In the genomic region with DNA sequence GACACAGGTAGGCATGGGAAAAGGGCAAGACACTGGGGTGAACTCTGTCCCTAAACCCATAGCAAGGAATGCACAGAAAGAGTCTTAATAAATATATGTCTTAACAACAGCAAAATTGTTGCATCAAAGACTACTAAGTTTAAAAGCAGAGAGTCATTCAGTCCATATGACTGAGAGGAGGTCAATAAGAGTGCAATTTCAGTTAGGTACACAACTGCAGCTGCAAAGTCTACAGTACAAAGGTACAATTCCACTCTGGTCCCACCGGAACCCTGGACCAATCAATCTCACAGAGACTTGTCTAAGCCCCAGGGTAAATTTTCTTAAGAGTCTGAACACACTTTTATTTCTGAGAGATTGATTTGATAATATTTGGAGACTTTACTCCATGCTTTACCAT, we compare ENCODE assay signal across 1 cellular context.
TF ChIP-seq lines count a peak whose summit lies in the region.

No MANE protein-coding gene starts in this region.

TF ChIP-seq in HepG2, 621 proteins besides CTCF, POLR2A, EP300 and RAD21 (continued from another document and continues in another):
- TF ChIP-seq, protein P1, sequence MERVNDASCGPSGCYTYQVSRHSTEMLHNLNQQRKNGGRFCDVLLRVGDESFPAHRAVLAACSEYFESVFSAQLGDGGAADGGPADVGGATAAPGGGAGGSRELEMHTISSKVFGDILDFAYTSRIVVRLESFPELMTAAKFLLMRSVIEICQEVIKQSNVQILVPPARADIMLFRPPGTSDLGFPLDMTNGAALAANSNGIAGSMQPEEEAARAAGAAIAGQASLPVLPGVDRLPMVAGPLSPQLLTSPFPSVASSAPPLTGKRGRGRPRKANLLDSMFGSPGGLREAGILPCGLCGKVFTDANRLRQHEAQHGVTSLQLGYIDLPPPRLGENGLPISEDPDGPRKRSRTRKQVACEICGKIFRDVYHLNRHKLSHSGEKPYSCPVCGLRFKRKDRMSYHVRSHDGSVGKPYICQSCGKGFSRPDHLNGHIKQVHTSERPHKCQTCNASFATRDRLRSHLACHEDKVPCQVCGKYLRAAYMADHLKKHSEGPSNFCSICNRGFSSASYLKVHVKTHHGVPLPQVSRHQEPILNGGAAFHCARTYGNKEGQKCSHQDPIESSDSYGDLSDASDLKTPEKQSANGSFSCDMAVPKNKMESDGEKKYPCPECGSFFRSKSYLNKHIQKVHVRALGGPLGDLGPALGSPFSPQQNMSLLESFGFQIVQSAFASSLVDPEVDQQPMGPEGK (CRISPR knock-in tag; IDR thresholded peaks at IDR 0.05), result peak; percentile 54; the same call in 1 of the 2 replicates
- TF ChIP-seq NFIC (IDR thresholded peaks at IDR 0.05; ENCODE audit: low read length) (peak; percentile 85), ZBTB20 (CRISPR knock-in tag; IDR thresholded peaks at IDR 0.05; ENCODE audit: borderline replicate concordance, low read depth) (peak; percentile 77; the same call in 1 of the 2 replicates), HDAC2 (CRISPR knock-in tag; IDR thresholded peaks at IDR 0.05) (peak; percentile 96), ATRX (CRISPR knock-in tag; IDR thresholded peaks at IDR 0.05; ENCODE audit: borderline replicate concordance) (no peak), KLF15 (CRISPR knock-in tag; IDR thresholded peaks at IDR 0.05; ENCODE audit: borderline replicate concordance) (no peak), ZNF33B (CRISPR knock-in tag; IDR thresholded peaks at IDR 0.05) (no peak), SIN3B (IDR thresholded peaks at IDR 0.05; ENCODE audit: low read length) (no peak), ZNF670 (CRISPR knock-in tag; IDR thresholded peaks at IDR 0.05; ENCODE audit: borderline replicate concordance) (peak; percentile 58; the same call in 1 of the 2 replicates), FOXO1 (CRISPR knock-in tag; IDR thresholded peaks at IDR 0.05) (peak; percentile 90), ZNF251 (CRISPR knock-in tag; IDR thresholded peaks at IDR 0.05) (no peak), ZNF660 (CRISPR knock-in tag; IDR thresholded peaks at IDR 0.05; ENCODE audit: borderline replicate concordance, low read depth) (no peak), ZNF232 (CRISPR knock-in tag; IDR thresholded peaks at IDR 0.05; ENCODE audit: borderline replicate concordance) (no peak), TCF7 (IDR thresholded peaks at IDR 0.05; ENCODE audit: low read depth) (peak; percentile 73), IKZF4 (CRISPR knock-in tag; IDR thresholded peaks at IDR 0.05; ENCODE audit: borderline replicate concordance, low read depth, not compliant biosample characterization) (no peak), NFATC3 (CRISPR knock-in tag; IDR thresholded peaks at IDR 0.05) (no peak), ZC3H13 (CRISPR knock-in tag; IDR thresholded peaks at IDR 0.05) (no peak), HOXA7 (CRISPR knock-in tag; IDR thresholded peaks at IDR 0.05) (no peak), BRD4 (CRISPR knock-in tag; IDR thresholded peaks at IDR 0.05) (no peak), SATB2 (CRISPR knock-in tag; IDR thresholded peaks at IDR 0.05) (no peak), KLF11 (CRISPR knock-in tag; IDR thresholded peaks at IDR 0.05) (no peak), ZNF878 (CRISPR knock-in tag; IDR thresholded peaks at IDR 0.05) (no peak; the same call in 1 of the 2 replicates), AKAP8 (CRISPR knock-in tag; IDR thresholded peaks at IDR 0.05) (no peak), JUND (CRISPR knock-in tag; IDR thresholded peaks at IDR 0.05) (no peak), SNRNP70 (IDR thresholded peaks at IDR 0.05; ENCODE audit: low read depth, low read length) (no peak), ZNF883 (CRISPR knock-in tag; IDR thresholded peaks at IDR 0.05; ENCODE audit: not compliant biosample characterization) (no peak), ZNF720 (CRISPR knock-in tag; IDR thresholded peaks at IDR 0.05) (no peak), ELF3 (CRISPR knock-in tag; IDR thresholded peaks at IDR 0.05) (peak; percentile 87), ZNF7 (CRISPR knock-in tag; IDR thresholded peaks at IDR 0.05) (no peak), NR1H2 (CRISPR knock-in tag; IDR thresholded peaks at IDR 0.05; ENCODE audit: borderline replicate concordance, low read depth) (no peak), SAFB2 (CRISPR knock-in tag; IDR thresholded peaks at IDR 0.05; ENCODE audit: borderline replicate concordance, low read depth) (no peak), KMT2A (CRISPR knock-in tag; IDR thresholded peaks at IDR 0.05) (no peak), MAFG (CRISPR knock-in tag; IDR thresholded peaks at IDR 0.05) (no peak), ZNF629 (CRISPR knock-in tag; conservative IDR thresholded peaks at IDR 0.05) (no peak), ZNF530 (CRISPR knock-in tag; IDR thresholded peaks at IDR 0.05; ENCODE audit: low read depth) (no peak), NR3C1 (CRISPR knock-in tag; IDR thresholded peaks at IDR 0.05) (no peak)
- TF ChIP-seq, protein P2, sequence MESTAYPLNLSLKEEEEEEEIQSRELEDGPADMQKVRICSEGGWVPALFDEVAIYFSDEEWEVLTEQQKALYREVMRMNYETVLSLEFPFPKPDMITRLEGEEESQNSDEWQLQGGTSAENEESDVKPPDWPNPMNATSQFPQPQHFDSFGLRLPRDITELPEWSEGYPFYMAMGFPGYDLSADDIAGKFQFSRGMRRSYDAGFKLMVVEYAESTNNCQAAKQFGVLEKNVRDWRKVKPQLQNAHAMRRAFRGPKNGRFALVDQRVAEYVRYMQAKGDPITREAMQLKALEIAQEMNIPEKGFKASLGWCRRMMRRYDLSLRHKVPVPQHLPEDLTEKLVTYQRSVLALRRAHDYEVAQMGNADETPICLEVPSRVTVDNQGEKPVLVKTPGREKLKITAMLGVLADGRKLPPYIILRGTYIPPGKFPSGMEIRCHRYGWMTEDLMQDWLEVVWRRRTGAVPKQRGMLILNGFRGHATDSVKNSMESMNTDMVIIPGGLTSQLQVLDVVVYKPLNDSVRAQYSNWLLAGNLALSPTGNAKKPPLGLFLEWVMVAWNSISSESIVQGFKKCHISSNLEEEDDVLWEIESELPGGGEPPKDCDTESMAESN (CRISPR knock-in tag; conservative IDR thresholded peaks at IDR 0.05), result no peak
- TF ChIP-seq, protein P3, sequence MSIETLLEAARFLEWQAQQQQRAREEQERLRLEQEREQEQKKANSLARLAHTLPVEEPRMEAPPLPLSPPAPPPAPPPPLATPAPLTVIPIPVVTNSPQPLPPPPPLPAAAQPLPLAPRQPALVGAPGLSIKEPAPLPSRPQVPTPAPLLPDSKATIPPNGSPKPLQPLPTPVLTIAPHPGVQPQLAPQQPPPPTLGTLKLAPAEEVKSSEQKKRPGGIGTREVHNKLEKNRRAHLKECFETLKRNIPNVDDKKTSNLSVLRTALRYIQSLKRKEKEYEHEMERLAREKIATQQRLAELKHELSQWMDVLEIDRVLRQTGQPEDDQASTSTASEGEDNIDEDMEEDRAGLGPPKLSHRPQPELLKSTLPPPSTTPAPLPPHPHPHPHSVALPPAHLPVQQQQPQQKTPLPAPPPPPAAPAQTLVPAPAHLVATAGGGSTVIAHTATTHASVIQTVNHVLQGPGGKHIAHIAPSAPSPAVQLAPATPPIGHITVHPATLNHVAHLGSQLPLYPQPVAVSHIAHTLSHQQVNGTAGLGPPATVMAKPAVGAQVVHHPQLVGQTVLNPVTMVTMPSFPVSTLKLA (IDR thresholded peaks at IDR 0.05), result no peak
- TF ChIP-seq, protein P4, sequence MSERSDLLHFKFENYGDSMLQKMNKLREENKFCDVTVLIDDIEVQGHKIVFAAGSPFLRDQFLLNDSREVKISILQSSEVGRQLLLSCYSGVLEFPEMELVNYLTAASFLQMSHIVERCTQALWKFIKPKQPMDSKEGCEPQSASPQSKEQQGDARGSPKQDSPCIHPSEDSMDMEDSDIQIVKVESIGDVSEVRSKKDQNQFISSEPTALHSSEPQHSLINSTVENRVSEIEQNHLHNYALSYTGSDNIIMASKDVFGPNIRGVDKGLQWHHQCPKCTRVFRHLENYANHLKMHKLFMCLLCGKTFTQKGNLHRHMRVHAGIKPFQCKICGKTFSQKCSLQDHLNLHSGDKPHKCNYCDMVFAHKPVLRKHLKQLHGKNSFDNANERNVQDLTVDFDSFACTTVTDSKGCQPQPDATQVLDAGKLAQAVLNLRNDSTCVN (CRISPR knock-in tag; IDR thresholded peaks at IDR 0.05; ENCODE audit: borderline replicate concordance), result no peak
- TF ChIP-seq, protein P5, sequence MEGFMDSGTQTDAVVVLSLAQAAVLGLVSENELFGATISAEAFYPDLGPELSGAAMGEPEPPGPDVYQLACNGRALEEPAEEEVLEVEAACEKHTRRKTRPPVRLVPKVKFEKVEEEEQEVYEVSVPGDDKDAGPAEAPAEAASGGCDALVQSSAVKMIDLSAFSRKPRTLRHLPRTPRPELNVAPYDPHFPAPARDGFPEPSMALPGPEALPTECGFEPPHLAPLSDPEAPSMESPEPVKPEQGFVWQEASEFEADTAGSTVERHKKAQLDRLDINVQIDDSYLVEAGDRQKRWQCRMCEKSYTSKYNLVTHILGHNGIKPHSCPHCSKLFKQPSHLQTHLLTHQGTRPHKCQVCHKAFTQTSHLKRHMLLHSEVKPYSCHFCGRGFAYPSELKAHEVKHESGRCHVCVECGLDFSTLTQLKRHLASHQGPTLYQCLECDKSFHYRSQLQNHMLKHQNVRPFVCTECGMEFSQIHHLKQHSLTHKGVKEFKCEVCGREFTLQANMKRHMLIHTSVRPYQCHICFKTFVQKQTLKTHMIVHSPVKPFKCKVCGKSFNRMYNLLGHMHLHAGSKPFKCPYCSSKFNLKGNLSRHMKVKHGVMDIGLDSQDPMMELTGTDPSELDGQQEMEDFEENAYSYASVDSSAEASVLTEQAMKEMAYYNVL (CRISPR knock-in tag; IDR thresholded peaks at IDR 0.05; ENCODE audit: borderline replicate concordance), result peak; percentile 52; the same call in 1 of the 2 replicates
- TF ChIP-seq, protein P6, sequence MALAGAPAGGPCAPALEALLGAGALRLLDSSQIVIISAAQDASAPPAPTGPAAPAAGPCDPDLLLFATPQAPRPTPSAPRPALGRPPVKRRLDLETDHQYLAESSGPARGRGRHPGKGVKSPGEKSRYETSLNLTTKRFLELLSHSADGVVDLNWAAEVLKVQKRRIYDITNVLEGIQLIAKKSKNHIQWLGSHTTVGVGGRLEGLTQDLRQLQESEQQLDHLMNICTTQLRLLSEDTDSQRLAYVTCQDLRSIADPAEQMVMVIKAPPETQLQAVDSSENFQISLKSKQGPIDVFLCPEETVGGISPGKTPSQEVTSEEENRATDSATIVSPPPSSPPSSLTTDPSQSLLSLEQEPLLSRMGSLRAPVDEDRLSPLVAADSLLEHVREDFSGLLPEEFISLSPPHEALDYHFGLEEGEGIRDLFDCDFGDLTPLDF (CRISPR knock-in tag; IDR thresholded peaks at IDR 0.05), result no peak
- TF ChIP-seq, protein P7, sequence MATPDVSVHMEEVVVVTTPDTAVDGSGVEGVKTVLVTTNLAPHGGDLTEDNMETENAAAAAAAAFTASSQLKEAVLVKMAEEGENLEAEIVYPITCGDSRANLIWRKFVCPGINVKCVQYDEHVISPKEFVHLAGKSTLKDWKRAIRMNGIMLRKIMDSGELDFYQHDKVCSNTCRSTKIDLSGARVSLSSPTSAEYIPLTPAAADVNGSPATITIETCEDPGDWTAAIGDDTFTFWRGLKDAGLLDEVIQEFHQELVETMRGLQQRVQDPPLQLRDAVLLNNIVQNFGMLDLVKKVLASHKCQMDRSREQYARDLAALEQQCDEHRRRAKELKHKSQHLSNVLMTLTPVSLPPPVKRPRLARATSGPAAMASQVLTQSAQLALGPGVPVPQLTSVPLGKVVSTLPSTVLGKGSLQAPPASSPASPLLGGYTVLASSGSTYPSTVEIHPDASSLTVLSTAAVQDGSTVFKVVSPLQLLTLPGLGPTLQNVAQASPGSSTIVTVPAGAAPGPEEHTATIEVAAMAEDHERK (CRISPR knock-in tag; IDR thresholded peaks at IDR 0.05; ENCODE audit: low read depth), result no peak
- TF ChIP-seq, protein P8, sequence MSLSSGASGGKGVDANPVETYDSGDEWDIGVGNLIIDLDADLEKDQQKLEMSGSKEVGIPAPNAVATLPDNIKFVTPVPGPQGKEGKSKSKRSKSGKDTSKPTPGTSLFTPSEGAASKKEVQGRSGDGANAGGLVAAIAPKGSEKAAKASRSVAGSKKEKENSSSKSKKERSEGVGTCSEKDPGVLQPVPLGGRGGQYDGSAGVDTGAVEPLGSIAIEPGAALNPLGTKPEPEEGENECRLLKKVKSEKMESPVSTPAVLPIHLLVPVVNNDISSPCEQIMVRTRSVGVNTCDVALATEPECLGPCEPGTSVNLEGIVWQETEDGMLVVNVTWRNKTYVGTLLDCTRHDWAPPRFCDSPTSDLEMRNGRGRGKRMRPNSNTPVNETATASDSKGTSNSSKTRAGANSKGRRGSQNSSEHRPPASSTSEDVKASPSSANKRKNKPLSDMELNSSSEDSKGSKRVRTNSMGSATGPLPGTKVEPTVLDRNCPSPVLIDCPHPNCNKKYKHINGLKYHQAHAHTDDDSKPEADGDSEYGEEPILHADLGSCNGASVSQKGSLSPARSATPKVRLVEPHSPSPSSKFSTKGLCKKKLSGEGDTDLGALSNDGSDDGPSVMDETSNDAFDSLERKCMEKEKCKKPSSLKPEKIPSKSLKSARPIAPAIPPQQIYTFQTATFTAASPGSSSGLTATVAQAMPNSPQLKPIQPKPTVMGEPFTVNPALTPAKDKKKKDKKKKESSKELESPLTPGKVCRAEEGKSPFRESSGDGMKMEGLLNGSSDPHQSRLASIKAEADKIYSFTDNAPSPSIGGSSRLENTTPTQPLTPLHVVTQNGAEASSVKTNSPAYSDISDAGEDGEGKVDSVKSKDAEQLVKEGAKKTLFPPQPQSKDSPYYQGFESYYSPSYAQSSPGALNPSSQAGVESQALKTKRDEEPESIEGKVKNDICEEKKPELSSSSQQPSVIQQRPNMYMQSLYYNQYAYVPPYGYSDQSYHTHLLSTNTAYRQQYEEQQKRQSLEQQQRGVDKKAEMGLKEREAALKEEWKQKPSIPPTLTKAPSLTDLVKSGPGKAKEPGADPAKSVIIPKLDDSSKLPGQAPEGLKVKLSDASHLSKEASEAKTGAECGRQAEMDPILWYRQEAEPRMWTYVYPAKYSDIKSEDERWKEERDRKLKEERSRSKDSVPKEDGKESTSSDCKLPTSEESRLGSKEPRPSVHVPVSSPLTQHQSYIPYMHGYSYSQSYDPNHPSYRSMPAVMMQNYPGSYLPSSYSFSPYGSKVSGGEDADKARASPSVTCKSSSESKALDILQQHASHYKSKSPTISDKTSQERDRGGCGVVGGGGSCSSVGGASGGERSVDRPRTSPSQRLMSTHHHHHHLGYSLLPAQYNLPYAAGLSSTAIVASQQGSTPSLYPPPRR (CRISPR knock-in tag; IDR thresholded peaks at IDR 0.05; ENCODE audit: borderline replicate concordance), result peak; percentile 85
- TF ChIP-seq, protein P9, sequence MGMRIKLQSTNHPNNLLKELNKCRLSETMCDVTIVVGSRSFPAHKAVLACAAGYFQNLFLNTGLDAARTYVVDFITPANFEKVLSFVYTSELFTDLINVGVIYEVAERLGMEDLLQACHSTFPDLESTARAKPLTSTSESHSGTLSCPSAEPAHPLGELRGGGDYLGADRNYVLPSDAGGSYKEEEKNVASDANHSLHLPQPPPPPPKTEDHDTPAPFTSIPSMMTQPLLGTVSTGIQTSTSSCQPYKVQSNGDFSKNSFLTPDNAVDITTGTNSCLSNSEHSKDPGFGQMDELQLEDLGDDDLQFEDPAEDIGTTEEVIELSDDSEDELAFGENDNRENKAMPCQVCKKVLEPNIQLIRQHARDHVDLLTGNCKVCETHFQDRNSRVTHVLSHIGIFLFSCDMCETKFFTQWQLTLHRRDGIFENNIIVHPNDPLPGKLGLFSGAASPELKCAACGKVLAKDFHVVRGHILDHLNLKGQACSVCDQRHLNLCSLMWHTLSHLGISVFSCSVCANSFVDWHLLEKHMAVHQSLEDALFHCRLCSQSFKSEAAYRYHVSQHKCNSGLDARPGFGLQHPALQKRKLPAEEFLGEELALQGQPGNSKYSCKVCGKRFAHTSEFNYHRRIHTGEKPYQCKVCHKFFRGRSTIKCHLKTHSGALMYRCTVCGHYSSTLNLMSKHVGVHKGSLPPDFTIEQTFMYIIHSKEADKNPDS (CRISPR knock-in tag; IDR thresholded peaks at IDR 0.05), result no peak
